9 cellular contexts compared by ENCODE assay signal in the genomic region with DNA sequence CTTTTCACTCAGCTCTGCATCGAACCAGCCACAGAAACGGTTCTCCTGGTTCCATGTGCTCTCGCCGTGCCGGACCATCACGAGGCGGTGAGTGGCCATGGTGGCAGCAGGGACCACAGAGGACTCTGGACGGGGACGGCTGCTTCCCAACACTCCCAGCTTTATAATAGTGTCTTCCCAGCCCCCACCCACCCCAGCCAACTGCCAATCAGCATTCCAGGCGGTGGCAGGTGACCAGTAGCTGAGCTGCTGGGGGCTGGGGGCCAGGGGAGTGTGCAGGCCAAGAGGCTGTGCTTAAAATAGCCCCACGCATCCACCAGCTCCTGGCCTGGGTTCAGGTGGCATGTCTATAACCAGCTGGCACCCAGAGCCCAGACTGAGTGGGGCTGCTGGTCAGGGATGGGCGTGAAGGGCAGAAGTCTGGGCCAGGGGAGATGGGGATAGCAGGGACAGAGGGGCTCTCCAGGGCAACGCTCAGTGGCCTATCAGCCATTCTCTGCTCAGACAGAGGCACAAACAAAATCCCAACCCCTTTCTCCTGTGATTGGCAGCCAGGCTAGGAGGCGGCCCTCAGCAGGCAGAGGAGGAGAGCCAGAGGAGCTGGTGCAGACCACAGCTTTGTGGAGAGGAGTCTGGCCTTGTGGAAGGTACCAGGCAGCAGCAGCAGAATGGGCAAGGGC. TPM values are rescaled to one million over a fixed set of nuclear protein-coding genes. Genes with fewer than 3 reads are reported as not detected.
DNase-seq lines count a peak whose midpoint lies in the region; ATAC-seq lines count a peak whose summit lies in the region.
"Had no signal": no experiment of that assay in that cellular context is flagged by ENCODE, and none has a peak within 500 bp of the region (broad histone marks: within the 10 kb centered on the region; RNA-seq: fewer than 3 reads in every experiment).

PGAM2 (minus strand) TSS at position 137 of the 680 bp plus-strand sequence; CDS start at position 99, 38 bp downstream.

- peak within 1 kb of the TSS; percentile 88 for H3K27ac Mint-ChIP-seq in memory B cell

- no peak within 1 kb of the TSS for H3K9ac ChIP-seq in BLaER1

- H3K9me3 ChIP-seq in BLaER1, result no peaks in the 10 kb centered on the region
- no peaks in the 10 kb centered on the region for H3K9me3 ChIP-seq in MG63
- H3K9me3 ChIP-seq: ovary had no signal

- peaks cover 43% of the 10 kb centered on the region for H3K4me1 Mint-ChIP-seq in memory B cell

- peaks cover 46% of the 10 kb centered on the region for H3K4me1 ChIP-seq in BLaER1

- H3K27me3 ChIP-seq in BLaER1, result no peaks in the 10 kb centered on the region
- H3K27me3 ChIP-seq in MG63, result no peaks in the 10 kb centered on the region
- H3K27me3 ChIP-seq: ovary had no signal

- peak; percentile 36 for ATAC-seq in memory B cell (ENCODE audit: low read depth)

- H4K20me1 ChIP-seq in BLaER1, result no peaks in the 10 kb centered on the region

- H3K36me3 ChIP-seq in BLaER1 (peaks cover 39% of the 10 kb centered on the region), MG63 (peaks cover 5% of the 10 kb centered on the region)
- H3K36me3 ChIP-seq: ovary had no signal

- peak; percentile 23 for DNase-seq in MG63
- DNase-seq in anterior cingulate cortex (lab: John Stamatoyannopoulos, UW), result peak in 48 of 58 donors; percentile 15 to 86 (median 63)
- no peak for DNase-seq in memory B cell (ENCODE audit: low spot score in 2 of 2)
- DNase-seq in 8988T, result no peak
- no peak for DNase-seq in glomerular visceral epithelial cell (ENCODE audit: extremely low spot score)
- DNase-seq in NCI-H446 treated with DMSO at 0.1 percent for 48 hours (lab: John Stamatoyannopoulos, UW), result no peak
- DNase-seq in GDM1 (lab: John Stamatoyannopoulos, UW), result no peak

- H3K27ac ChIP-seq in BLaER1, result peak within 1 kb of the TSS; percentile 16; the same call in 1 of the 2 replicates
- H3K27ac ChIP-seq: ovary had no signal

- H3K4me3 ChIP-seq in BLaER1, result no peak within 1 kb of the TSS
- H3K4me3 ChIP-seq in MG63, result no peak within 1 kb of the TSS
- H3K4me3 ChIP-seq: ovary had no signal

- H3K4me2 ChIP-seq in BLaER1, result peak within 1 kb of the TSS; percentile 32; the same call in 1 of the 2 replicates

- peaks cover 7% of the 10 kb centered on the region for H3K36me3 Mint-ChIP-seq in memory B cell

- peak within 1 kb of the TSS; percentile 34 for H3K4me3 Mint-ChIP-seq in memory B cell

- peaks cover 3% of the 10 kb centered on the region for H3K9me3 Mint-ChIP-seq in memory B cell

- no peaks in the 10 kb centered on the region for H3K27me3 Mint-ChIP-seq in memory B cell

RNA-seq across cellular contexts. Expression of gene PGAM2, which starts in this region (rescaled TPM):
- not detected in 2 replicates for total RNA-seq in MG63 (2014; rRNA removed; shearing (Covaris generic); ENCODE audit: low replicate concordance)

Comparison
In these comparisons a context has a peak if more than half of its experiments do, and no peak if none do; other contexts are left out.
1. Peak in DNase-seq in MG63; RNA of the gene not detected or under 1 TPM.
2. DNase-seq: peak in anterior cingulate cortex (48 of 58); none in memory B cell (0 of 2), 8988T (single experiment), glomerular visceral epithelial cell (single experiment), NCI-H446 treated with DMSO at 0.1 percent for 48 hours (single experiment) and GDM1 (single experiment).